ENCODE assay signal across 8 cellular contexts in genomic region chr10:88386204-88386877, GRCh38.
DNase-seq lines count a peak whose midpoint lies in the region; ATAC-seq and TF ChIP-seq lines count a peak whose summit lies in the region.

No MANE protein-coding gene starts in this region.

- peak overlapping the region; percentile 51 for H3K4me3 ChIP-seq in BLaER1
- H3K4me3 ChIP-seq in breast epithelium, result peak overlapping the region in 2 of 3 donors; percentile 20 to 47
- H3K4me3 ChIP-seq in mesendoderm (ENCODE audit: low read length), result no peak overlapping the region

- H3K79me1 ChIP-seq in mesendoderm (ENCODE audit: low read length), result no peaks in the 10 kb centered on the region

- no peak overlapping the region for H4K5ac ChIP-seq in mesendoderm (ENCODE audit: low read length)

- H3K9me3 ChIP-seq in BLaER1 (peaks cover 18% of the 10 kb centered on the region), breast epithelium (no peaks in the 10 kb centered on the region)

- H2BK5ac ChIP-seq in mesendoderm (ENCODE audit: low read length), result no peak overlapping the region

- no peaks in the 10 kb centered on the region for H3K79me2 ChIP-seq in mesendoderm (ENCODE audit: control insufficient read depth, insufficient read depth, low read length)

- H4K20me1 ChIP-seq in BLaER1, result no peaks in the 10 kb centered on the region

- ATAC-seq in GM19397 (IDR thresholded peaks at IDR 0.05; ENCODE audit: unreplicated experiment) (peak; percentile 36), HG03439 (IDR thresholded peaks at IDR 0.05; ENCODE audit: unreplicated experiment) (peak; percentile 25)

- H2AK5ac ChIP-seq in mesendoderm (ENCODE audit: low read length), result no peak overlapping the region

- no peak for TF ChIP-seq CTCF in breast epithelium (IDR thresholded peaks at IDR 0.05)

- WGBS in mesendoderm (ENCODE audit: extremely low coverage, insufficient coverage, low lambda C conversion rate), result no CpG with 5 or more reads among the region's 3 CpGs

- no peaks in the 10 kb centered on the region for H3K27me3 ChIP-seq in BLaER1
- no peaks in the 10 kb centered on the region for H3K27me3 ChIP-seq in breast epithelium
- H3K27me3 ChIP-seq in mesendoderm (ENCODE audit: insufficient read depth, low read length, poor library complexity), result no peaks in the 10 kb centered on the region

- H3K18ac ChIP-seq in mesendoderm (ENCODE audit: low read length), result no peak overlapping the region

- H3K4me1 ChIP-seq in BLaER1 (peaks cover 70% of the 10 kb centered on the region), breast epithelium (peaks cover 7 to 21% of the 10 kb centered on the region in 2 donors), mesendoderm (ENCODE audit: control insufficient read depth, low read depth, low read length) (peaks cover 2% of the 10 kb centered on the region)

- H2BK120ac ChIP-seq in mesendoderm (ENCODE audit: low read depth, low read length), result no peak overlapping the region

- H3K4me2 ChIP-seq in BLaER1, result peak overlapping the region; percentile 80
- H3K4me2 ChIP-seq in mesendoderm (ENCODE audit: low read length), result no peak overlapping the region

- no peak overlapping the region for H3K4ac ChIP-seq in mesendoderm (ENCODE audit: low read depth, low read length)

- H3K36me3 ChIP-seq in BLaER1 (no peaks in the 10 kb centered on the region), breast epithelium (no peaks in the 10 kb centered on the region), mesendoderm (ENCODE audit: control insufficient read depth, insufficient read depth, low read length) (no peaks in the 10 kb centered on the region)

- H2BK15ac ChIP-seq in mesendoderm (replicated peaks; ENCODE audit: low read depth), result no peak overlapping the region

- H3K27ac ChIP-seq in BLaER1 (peak overlapping the region; percentile 94), breast epithelium (peak overlapping the region; percentile 53 to 56), mesendoderm (ENCODE audit: low read depth, low read length) (no peak overlapping the region)

- H3K9ac ChIP-seq in BLaER1 (peak overlapping the region; percentile 79), mesendoderm (ENCODE audit: low read length) (no peak overlapping the region)

- TF ChIP-seq POLR2A in breast epithelium (IDR thresholded peaks at IDR 0.05), result no peak

- intact Hi-C loops in breast epithelium (cut with DNase I; ENCODE audit: low total_unique reads), result no loop called here

- no peak overlapping the region for H4K8ac ChIP-seq in mesendoderm (ENCODE audit: low read depth, low read length)

- DNase-seq in breast epithelium (ENCODE audit: low spot score in 2 of 2) (no peak), mesendoderm (peak; percentile 20), NCI-H146 (lab: John Stamatoyannopoulos, UW) (no peak), AML-193 (lab: John Stamatoyannopoulos, UW) (no peak), NCI-H345 (lab: John Stamatoyannopoulos, UW) (no peak)

- H3K56ac ChIP-seq in mesendoderm (ENCODE audit: low read length), result no peak overlapping the region

- no peak overlapping the region for H3K23ac ChIP-seq in mesendoderm (ENCODE audit: low read length)
